8 cellular contexts compared by ENCODE assay signal in the genomic region with DNA sequence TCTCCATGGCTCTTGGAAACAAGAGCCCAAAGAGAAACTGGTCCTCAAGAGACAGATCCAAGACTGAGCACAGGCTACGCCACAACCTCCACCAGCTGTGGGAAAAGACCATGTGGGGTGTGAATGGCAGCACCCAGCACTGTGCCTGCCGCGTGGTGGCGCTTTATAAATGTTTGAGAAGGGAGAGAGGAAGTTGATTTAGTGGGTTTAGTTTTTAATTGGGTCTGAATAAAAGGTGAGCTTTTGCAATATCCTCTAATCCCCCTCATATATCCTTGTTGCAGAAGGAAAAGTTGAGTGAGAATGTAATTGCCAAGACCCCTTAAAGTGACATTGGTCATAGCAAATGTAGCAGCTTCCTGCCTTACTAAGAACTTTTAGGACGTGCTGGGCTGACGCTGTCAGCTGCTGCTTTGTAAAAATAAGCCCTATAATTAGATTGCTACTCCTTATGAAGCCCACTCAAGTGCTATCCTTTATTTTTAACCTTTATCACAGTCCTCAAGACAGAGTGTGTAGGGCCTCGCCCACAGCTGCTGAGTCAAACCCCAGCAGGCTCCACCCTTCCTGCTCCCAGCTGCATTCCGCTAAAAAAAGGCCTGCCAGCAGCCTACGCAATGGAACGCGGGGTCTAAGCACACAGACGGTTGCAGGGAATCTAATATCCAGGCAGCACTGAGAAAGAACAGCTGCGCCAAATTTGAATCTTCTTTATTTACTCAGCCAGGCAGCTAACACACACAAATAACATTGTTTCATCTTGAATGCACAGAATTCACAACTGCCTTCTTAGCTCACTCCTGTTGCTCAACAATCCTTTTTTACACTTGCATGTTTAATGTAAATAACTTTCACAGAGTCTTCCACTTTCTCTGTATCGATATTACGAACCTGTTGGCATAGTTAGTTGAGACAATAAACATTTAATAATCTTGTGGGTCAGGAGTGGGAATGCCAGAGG. TPM values are rescaled to one million over a fixed set of nuclear protein-coding genes. Genes with fewer than 3 reads are reported as not detected.
DNase-seq lines count a peak whose midpoint lies in the region; ATAC-seq and TF ChIP-seq lines count a peak whose summit lies in the region.

No MANE protein-coding gene starts in this region.

- H4K8ac ChIP-seq in neuronal stem cell (ENCODE audit: low read depth, low read length), result no peak overlapping the region

- no peak overlapping the region for H3K23ac ChIP-seq in neuronal stem cell (ENCODE audit: low read depth, low read length, poor library complexity)

- ATAC-seq in GM19324 (IDR thresholded peaks at IDR 0.05; ENCODE audit: low FRiP score, unreplicated experiment), result peak; percentile 50
- ATAC-seq in HG03565 (IDR thresholded peaks at IDR 0.05; ENCODE audit: unreplicated experiment), result peak; percentile 61

- TF ChIP-seq CTCF in BE2C (IDR thresholded peaks at IDR 0.05; ENCODE audit: low read depth, low read length) (peak; percentile 60), foreskin fibroblast (IDR thresholded peaks at IDR 0.05; ENCODE audit: low read depth, low read length) (peak; percentile 75), suprapubic skin (IDR thresholded peaks at IDR 0.05) (peak; percentile 6 to 44)

- H3K4me1 ChIP-seq in BE2C (no peaks in the 10 kb centered on the region; the same call in 1 of the 2 replicates), neuronal stem cell (ENCODE audit: control insufficient read depth in 2 of 2, insufficient read depth in 1 of 2, low read depth in 1 of 2, low read length in 2 of 2) (peaks cover 6 to 13% of the 10 kb centered on the region in 2 donors), suprapubic skin (peaks cover 26% of the 10 kb centered on the region)

- peak overlapping the region; percentile 60 for H3K27ac ChIP-seq in neuronal stem cell (replicated peaks; ENCODE audit: low read length)
- peak overlapping the region; percentile 87 for H3K27ac ChIP-seq in suprapubic skin

- WGBS in neuronal stem cell (ENCODE audit: extremely low coverage in 2 of 2, insufficient read length in 2 of 2, insufficient replicate concordance in 1 of 2), 2 donors, result no CpG with 5 or more reads among the region's 15 CpGs
- 14% methylated on average over 15 of the region's 15 CpGs for WGBS in suprapubic skin

- H3K27me3 ChIP-seq in BE2C (no peaks in the 10 kb centered on the region), neuronal stem cell (ENCODE audit: control insufficient read depth in 3 of 3, insufficient read depth in 3 of 3, low read depth in 1 of 3, low read length in 3 of 3) (no peaks in the 10 kb centered on the region), suprapubic skin (no peaks in the 10 kb centered on the region)

- H2AFZ ChIP-seq in neuronal stem cell (ENCODE audit: low read length), result peak overlapping the region; percentile 74

- no peak overlapping the region for H3K9ac ChIP-seq in neuronal stem cell (ENCODE audit: low read depth, low read length, poor library complexity)

- no peak for TF ChIP-seq POLR2A in suprapubic skin (IDR thresholded peaks at IDR 0.05)

- DNase-seq in BE2C (peak; percentile 46), RPMI7951 (ENCODE audit: low read depth) (peak; percentile 88), foreskin fibroblast (peak; percentile 94 to 98), neuronal stem cell (ENCODE audit: low spot score) (peak; percentile 66), suprapubic skin (ENCODE audit: low spot score in 2 of 2) (peak; percentile 88 to 92)
- DNase-seq in activated effector memory CD4-positive, alpha-beta T cell treated with Interleukin-2 at 50 U/mL for 16 hours, result peak; percentile 46

- no peak overlapping the region for H2BK15ac ChIP-seq in neuronal stem cell (ENCODE audit: low read length)

- H2AK5ac ChIP-seq in neuronal stem cell (ENCODE audit: low read depth, low read length), result no peak overlapping the region

- H3K79me1 ChIP-seq in neuronal stem cell (ENCODE audit: low read depth, low read length), result no peaks in the 10 kb centered on the region

- no peaks in the 10 kb centered on the region for H3K9me3 ChIP-seq in BE2C
- H3K9me3 ChIP-seq in neuronal stem cell (replicated peaks in 1 of 2; ENCODE audit: control insufficient read depth in 2 of 2, insufficient read depth in 1 of 2, low read depth in 1 of 2, low read length in 2 of 2), result no peaks in the 10 kb centered on the region
- H3K9me3 ChIP-seq in suprapubic skin, result no peaks in the 10 kb centered on the region

- H3K4ac ChIP-seq in neuronal stem cell (ENCODE audit: low read length), result no peak overlapping the region

- H3K36me3 ChIP-seq in BE2C (no peaks in the 10 kb centered on the region), neuronal stem cell (replicated peaks in 1 of 2; ENCODE audit: control insufficient read depth in 2 of 2, insufficient read depth in 2 of 2, low read length in 2 of 2) (no peaks in the 10 kb centered on the region), suprapubic skin (no peaks in the 10 kb centered on the region)

- H3K4me3 ChIP-seq in BE2C (ENCODE audit: low read depth, low read length) (peak overlapping the region; percentile 36), foreskin fibroblast (ENCODE audit: low read depth in 1 of 2, low read length in 2 of 2) (peak overlapping the region; percentile 33 to 45), neuronal stem cell (ENCODE audit: low read length in 2 of 2) (peak overlapping the region in 1 of 2 donors; percentile 33), suprapubic skin (peak overlapping the region; percentile 33)

- no peak overlapping the region for H2BK12ac ChIP-seq in neuronal stem cell (ENCODE audit: low read length)

- no peak overlapping the region for H3K18ac ChIP-seq in neuronal stem cell (ENCODE audit: low read length)

- no peak overlapping the region for H2BK5ac ChIP-seq in neuronal stem cell (ENCODE audit: low read length)

- H3K4me2 ChIP-seq in neuronal stem cell (ENCODE audit: insufficient read depth, low read length, poor library complexity, severe bottlenecking), result peak overlapping the region; percentile 33

- no peak overlapping the region for H3K14ac ChIP-seq in neuronal stem cell (ENCODE audit: low read length)

- TF ChIP-seq EP300 in suprapubic skin (IDR thresholded peaks at IDR 0.05), result no peak

- H2BK120ac ChIP-seq in neuronal stem cell (ENCODE audit: low read depth, low read length), result no peak overlapping the region

- H4K91ac ChIP-seq in neuronal stem cell (ENCODE audit: low read depth, low read length, poor library complexity), result no peak overlapping the region

RNA-seq across cellular contexts. Expression of a gene that starts 47.3 kb away (rescaled TPM):
- 75.3 TPM for polyA plus RNA-seq in BE2C (2012; ENCODE audit: insufficient read depth, insufficient read length, low read depth)
- total RNA-seq in RPMI7951 (2014; rRNA removed; shearing (Covaris generic)), result 317 and 355 TPM in 2 replicates
- 225 TPM for polyA plus RNA-seq in neuronal stem cell (2013, experiment 1 of 2)
- polyA plus RNA-seq in neuronal stem cell (2013, experiment 2 of 2), result 224 TPM
- total RNA-seq in suprapubic skin, result 100 to 1,000 TPM; 151 to 223 (median 190) TPM

Comparison
In these comparisons a context has a peak if more than half of its experiments do, and no peak if none do; other contexts are left out.
1. DNase-seq: peak in every context shown above with its lines; median percentile 96 in foreskin fibroblast; 90 in suprapubic skin; 88 in RPMI7951; 66 in neuronal stem cell; 46 in BE2C; 46 in activated effector memory CD4-positive, alpha-beta T cell treated with Interleukin-2 at 50 U/mL for 16 hours.
2. CTCF ChIP-seq: peak in every context shown above with its lines; median percentile 75 in foreskin fibroblast; 60 in BE2C; 25 in suprapubic skin.